12 cellular contexts compared by ENCODE assay signal in genomic region chr13:43159007-43159406, GRCh38.
DNase-seq lines count a peak whose midpoint lies in the region; ATAC-seq and TF ChIP-seq lines count a peak whose summit lies in the region.
"Had no signal": no experiment of that assay in that cellular context is flagged by ENCODE, and none has a peak within 500 bp of the region (broad histone marks: within the 10 kb centered on the region; RNA-seq: fewer than 3 reads in every experiment).

No MANE protein-coding gene starts in this region.

- H3K9ac ChIP-seq in OCI-LY3 (ENCODE audit: low read length) (no peak overlapping the region), smooth muscle cell (ENCODE audit: low read depth) (no peak overlapping the region)

- ATAC-seq in HG02610 (IDR thresholded peaks at IDR 0.05; ENCODE audit: unreplicated experiment) (no peak), GM18909 (IDR thresholded peaks at IDR 0.05; ENCODE audit: poor library complexity, unreplicated experiment) (no peak)
- ATAC-seq: heart right ventricle, upper lobe of right lung had no signal

- H3K27ac ChIP-seq in OCI-LY3 (ENCODE audit: low read length) = no peak overlapping the region
- no peak overlapping the region for H3K27ac ChIP-seq in smooth muscle cell (ENCODE audit: low read depth)
- H3K27ac ChIP-seq: heart right ventricle, neutrophil, upper lobe of right lung had no signal

- no peaks in the 10 kb centered on the region for H4K20me1 ChIP-seq in OCI-LY3 (ENCODE audit: insufficient read depth, low read length)
- H4K20me1 ChIP-seq in smooth muscle cell (ENCODE audit: low read depth) = no peaks in the 10 kb centered on the region

- H3F3A ChIP-seq in smooth muscle cell (ENCODE audit: low read depth) = no peaks in the 10 kb centered on the region

- H3K36me3 ChIP-seq in OCI-LY3 (replicated peaks; ENCODE audit: low read depth, low read length) (no peaks in the 10 kb centered on the region), smooth muscle cell (ENCODE audit: low read depth) (no peaks in the 10 kb centered on the region)
- H3K36me3 ChIP-seq: heart right ventricle, neutrophil, upper lobe of right lung had no signal

- DNase-seq in NCI-H2107 treated with DMSO at 0.1 percent for 48 hours (lab: John Stamatoyannopoulos, UW; ENCODE audit: unreplicated experiment) (peak; percentile 54), NCI-H2107 (lab: John Stamatoyannopoulos, UW) (no peak), fibroblast of villous mesenchyme (ENCODE audit: low read depth) (peak; percentile 57), smooth muscle cell (lab: John Stamatoyannopoulos, UW; ENCODE audit: unreplicated experiment) (no peak)
- no peak for DNase-seq in activated effector memory CD4-positive, alpha-beta T cell treated with Interleukin-2 at 50 U/mL for 16 hours
- DNase-seq: heart right ventricle, NCI-H187 treated with DMSO at 0.1 percent for 48 hours, upper lobe of right lung had no signal

- H3K79me2 ChIP-seq in OCI-LY3 (ENCODE audit: low read length) (no peaks in the 10 kb centered on the region), smooth muscle cell (ENCODE audit: low read depth) (no peaks in the 10 kb centered on the region)

- H3K4me2 ChIP-seq in OCI-LY3 (ENCODE audit: low read length) = no peak overlapping the region
- H3K4me2 ChIP-seq in smooth muscle cell = no peak overlapping the region

- H3K9me3 ChIP-seq in OCI-LY3 (ENCODE audit: insufficient read depth, low read length) = no peaks in the 10 kb centered on the region; the same call in 1 of the 2 replicates
- no peaks in the 10 kb centered on the region for H3K9me3 ChIP-seq in smooth muscle cell (replicated peaks; ENCODE audit: low read depth)
- H3K9me3 ChIP-seq: heart right ventricle, neutrophil, upper lobe of right lung had no signal

- H3K27me3 ChIP-seq in OCI-LY3 (ENCODE audit: low read depth, low read length) (peaks cover 5% of the 10 kb centered on the region; the same call in 1 of the 2 replicates), smooth muscle cell (ENCODE audit: low read depth) (no peaks in the 10 kb centered on the region)
- H3K27me3 ChIP-seq: heart right ventricle, neutrophil, upper lobe of right lung had no signal

- H2AFZ ChIP-seq in OCI-LY3 (ENCODE audit: low read depth, low read length) = no peak overlapping the region
- H2AFZ ChIP-seq in smooth muscle cell (ENCODE audit: low read depth) = peak overlapping the region; percentile 13

- 39% methylated on average over 3 of the region's 3 CpGs for WGBS in smooth muscle cell (ENCODE audit: low lambda C conversion rate)

- TF ChIP-seq CTCF in OCI-LY3 (IDR thresholded peaks at IDR 0.05; ENCODE audit: low read depth, low read length) = 0 out of 2 replicates have a peak, but pooled peaks have one; percentile 4
- TF ChIP-seq CTCF in fibroblast of villous mesenchyme (IDR thresholded peaks at IDR 0.05; ENCODE audit: insufficient read depth, low read depth, low read length) = no peak
- TF ChIP-seq CTCF in smooth muscle cell (IDR thresholded peaks at IDR 0.05; ENCODE audit: borderline replicate concordance, insufficient read depth, poor library complexity, severe bottlenecking) = no peak

- H3K4me3 ChIP-seq in OCI-LY3 (ENCODE audit: low read length) (no peak overlapping the region), fibroblast of villous mesenchyme (ENCODE audit: low read depth, low read length) (no peak overlapping the region), smooth muscle cell (no peak overlapping the region)
- H3K4me3 ChIP-seq: heart right ventricle, upper lobe of right lung had no signal

- H3K4me1 ChIP-seq in OCI-LY3 (ENCODE audit: low read length) (no peaks in the 10 kb centered on the region), smooth muscle cell (ENCODE audit: low read depth) (peaks cover 4% of the 10 kb centered on the region)
- H3K4me1 ChIP-seq: upper lobe of right lung had no signal

Comparison
In these comparisons a context has a peak if more than half of its experiments do, and no peak if none do; other contexts are left out.
1. DNase-seq: peak in NCI-H2107 treated with DMSO at 0.1 percent for 48 hours (single experiment) and fibroblast of villous mesenchyme (single experiment); none in NCI-H2107 (single experiment), smooth muscle cell (single experiment) and activated effector memory CD4-positive, alpha-beta T cell treated with Interleukin-2 at 50 U/mL for 16 hours (single experiment).